8 cellular contexts compared by ENCODE assay signal in the genomic region with DNA sequence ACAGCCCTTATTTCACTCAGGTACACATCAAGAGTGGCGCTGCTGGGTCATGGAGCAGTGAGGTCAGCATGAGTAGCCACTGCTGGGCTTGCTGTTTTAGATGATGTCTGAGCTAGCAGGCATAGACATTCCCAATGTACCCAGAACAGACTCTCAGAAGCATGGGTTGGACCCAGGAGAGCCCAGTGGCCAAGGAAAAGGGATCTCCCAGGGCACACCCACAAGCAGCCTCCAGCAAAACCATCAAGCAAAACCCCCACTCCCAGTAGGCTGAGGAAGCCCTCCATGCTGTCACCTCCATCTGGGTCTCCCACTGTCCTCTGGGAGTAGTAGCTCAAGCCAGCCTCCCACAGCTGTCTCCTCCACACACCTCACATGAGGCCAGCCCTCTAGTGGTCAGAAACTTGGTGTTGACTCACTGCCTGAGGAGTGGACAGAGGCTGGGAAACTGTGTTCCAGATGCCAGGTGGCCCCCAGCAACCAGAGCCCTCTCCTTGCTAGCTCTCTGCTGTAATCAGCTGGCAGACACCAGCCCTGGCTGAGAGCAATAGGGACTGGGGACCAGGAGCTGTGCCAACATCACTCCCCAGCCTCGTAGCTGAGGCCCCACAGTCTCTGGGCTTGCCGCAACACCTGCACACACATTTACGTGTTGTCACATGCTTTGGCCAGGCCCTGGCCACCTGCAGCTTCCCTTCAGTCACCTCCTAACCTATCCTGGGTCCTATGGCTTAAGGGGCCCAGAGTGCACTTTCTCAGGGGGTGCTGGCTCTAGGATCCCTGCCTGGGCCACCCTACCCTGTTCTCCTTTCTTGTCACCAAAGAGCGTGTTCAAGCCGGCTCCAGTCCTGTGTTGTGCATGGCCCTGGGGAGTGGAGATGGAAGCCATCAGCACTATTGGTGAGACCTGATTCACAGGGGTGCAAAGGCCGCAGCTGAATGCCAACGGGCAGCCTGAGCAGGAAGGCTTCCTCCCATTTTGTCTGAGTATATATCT. TPM values are rescaled to one million over a fixed set of nuclear protein-coding genes. Genes with fewer than 3 reads are reported as not detected.
DNase-seq lines count a peak whose midpoint lies in the region; ATAC-seq, FAIRE-seq and TF ChIP-seq lines count a peak whose summit lies in the region.

No MANE protein-coding gene starts in this region.

- no peaks in the 10 kb centered on the region for H3K9me3 Mint-ChIP-seq in CD4-positive, CD25-positive, alpha-beta regulatory T cell

- peaks cover 4% of the 10 kb centered on the region for H3K36me3 Mint-ChIP-seq in CD4-positive, CD25-positive, alpha-beta regulatory T cell

- peaks cover 18 to 77% (median 47%) of the 10 kb centered on the region in 4 donors for H3K4me1 Mint-ChIP-seq in CD4-positive, CD25-positive, alpha-beta regulatory T cell

- peak in 1 of 3 donors; percentile 44 for DNase-seq in CD4-positive, CD25-positive, alpha-beta regulatory T cell
- DNase-seq in H54 (ENCODE audit: insufficient read length, low spot score) (peak; percentile 56), NCI-H748 (lab: John Stamatoyannopoulos, UW; ENCODE audit: unreplicated experiment) (peak; percentile 86), astrocyte of the hippocampus (ENCODE audit: low read depth, low spot score) (peak; percentile 79), inferior parietal cortex (ENCODE audit: extremely low spot score) (peak; percentile 47), spleen (peak; percentile 81)

- H3K27ac Mint-ChIP-seq in CD4-positive, CD25-positive, alpha-beta regulatory T cell = peak overlapping the region; percentile 59 to 98 (median 96)

- peak in 9 of 11 experiments; percentile 29 to 76 (median 61) for TF ChIP-seq CTCF in spleen (IDR thresholded peaks at IDR 0.05 in 8 of 11, conservative IDR thresholded peaks at IDR 0.05 in 3 of 11)

- H3K36me3 ChIP-seq in CD4-positive, CD25-positive, alpha-beta regulatory T cell (ENCODE audit: control insufficient read depth, insufficient read depth, low read length) = peaks cover 6% of the 10 kb centered on the region
- peaks cover 0 to 17% (median 14%) of the 10 kb centered on the region in 6 donors for H3K36me3 ChIP-seq in spleen

- TF ChIP-seq POLR2A in H54 (IDR thresholded peaks at IDR 0.05; ENCODE audit: low read depth, low read length) (no peak), spleen (IDR thresholded peaks at IDR 0.05) (no peak)

- H3K27me3 Mint-ChIP-seq in CD4-positive, CD25-positive, alpha-beta regulatory T cell = no peaks in the 10 kb centered on the region

- H3K4me1 ChIP-seq in CD4-positive, CD25-positive, alpha-beta regulatory T cell (ENCODE audit: control insufficient read depth, insufficient read depth, low read length, poor library complexity, severe bottlenecking) = peaks cover 67% of the 10 kb centered on the region
- H3K4me1 ChIP-seq in spleen = peaks cover 21 to 79% (median 55%) of the 10 kb centered on the region in 6 donors

- no peak for ATAC-seq in CD4-positive, CD25-positive, alpha-beta regulatory T cell (ENCODE audit: low read depth in 2 of 2)
- ATAC-seq in HG03039 (IDR thresholded peaks at IDR 0.05; ENCODE audit: unreplicated experiment) (no peak), GM18870 (IDR thresholded peaks at IDR 0.05; ENCODE audit: unreplicated experiment) (no peak)

- H3K27me3 ChIP-seq in CD4-positive, CD25-positive, alpha-beta regulatory T cell (ENCODE audit: control insufficient read depth, insufficient read depth, low read length) = no peaks in the 10 kb centered on the region
- H3K27me3 ChIP-seq in spleen (replicated peaks in 1 of 7) = no peaks in the 10 kb centered on the region

- H3K4me3 ChIP-seq in CD4-positive, CD25-positive, alpha-beta regulatory T cell (ENCODE audit: low read depth, low read length) = no peak overlapping the region
- no peak overlapping the region for H3K4me3 ChIP-seq in spleen

- intact Hi-C loops in spleen (cut with DNase I; ENCODE audit: low total_unique reads) = loop anchor here (2.0 kb wide), 1 partner anchor 32 kb away; a partner anchor contains a TSS

- peak overlapping the region; percentile 59 to 96 (median 76) for H3K4me3 Mint-ChIP-seq in CD4-positive, CD25-positive, alpha-beta regulatory T cell

- H3K9me3 ChIP-seq in CD4-positive, CD25-positive, alpha-beta regulatory T cell (ENCODE audit: control insufficient read depth in 2 of 2, low read length in 2 of 2) = no peaks in the 10 kb centered on the region
- H3K9me3 ChIP-seq in spleen = no peaks in the 10 kb centered on the region

- H3K27ac ChIP-seq in CD4-positive, CD25-positive, alpha-beta regulatory T cell (ENCODE audit: insufficient read depth, low read length, poor library complexity, severe bottlenecking) = peak overlapping the region; percentile 23
- H3K27ac ChIP-seq in spleen = peak overlapping the region; percentile 58 to 99 (median 98)

- no peak for FAIRE-seq in H54 (lab: Jason Lieb, UNC)

- WGBS in spleen, 5 donors = 73 to 83% (median 74%) methylated on average over 8 of the region's 8 CpGs

RNA-seq across cellular contexts. Expression of a gene that starts 1.9 kb away (rescaled TPM):
- 10.5 TPM for total RNA-seq in CD4-positive, CD25-positive, alpha-beta regulatory T cell
- polyA plus RNA-seq in CD4-positive, CD25-positive, alpha-beta regulatory T cell = 10 to 100 TPM; 18.7 to 22.2 (median 20.4) TPM
- 10 to 100 TPM; 11.1 to 19.0 (median 17.1) TPM for total RNA-seq in spleen
- 1 to 10 TPM; 5.3 to 9.6 (median 5.6) TPM for polyA plus RNA-seq in spleen

RNA-seq across cellular contexts. Expression of a gene that starts 22.3 kb away (rescaled TPM):
- total RNA-seq in CD4-positive, CD25-positive, alpha-beta regulatory T cell = 310 TPM
- polyA plus RNA-seq in CD4-positive, CD25-positive, alpha-beta regulatory T cell = 10 to 100 TPM; 39.7 to 48.4 (median 47.0) TPM
- 10 to 100 TPM; 48.3 to 67.7 (median 55.1) TPM for total RNA-seq in spleen
- polyA plus RNA-seq in spleen = 10 to 100 TPM; 22.8 to 45.8 (median 42.9) TPM

RNA-seq across cellular contexts. Expression of a gene that starts 28.2 kb away (rescaled TPM):
- 26.1 TPM for total RNA-seq in CD4-positive, CD25-positive, alpha-beta regulatory T cell
- polyA plus RNA-seq in CD4-positive, CD25-positive, alpha-beta regulatory T cell = 1 to 10 TPM; 3.5 to 4.7 (median 3.8) TPM
- total RNA-seq in spleen = 10 to 100 TPM; 27.2 to 45.0 (median 41.0) TPM
- 10 to 100 TPM in 1 of 3 donors, 1 to 10 TPM in 2; 4.1 to 18.5 (median 5.2) TPM for polyA plus RNA-seq in spleen

RNA-seq across cellular contexts. Expression of a gene that starts 31.9 kb away (rescaled TPM):
- 38.5 TPM for total RNA-seq in CD4-positive, CD25-positive, alpha-beta regulatory T cell
- polyA plus RNA-seq in CD4-positive, CD25-positive, alpha-beta regulatory T cell = 1 to 10 TPM; 1.2 to 1.9 (median 1.5) TPM
- total RNA-seq in spleen = 10 to 100 TPM; 41.8 to 84.7 (median 57.9) TPM
- polyA plus RNA-seq in spleen = 10 to 100 TPM; 24.8 to 56.9 (median 29.3) TPM

RNA-seq across cellular contexts. Expression of a gene that starts 37.2 kb away (rescaled TPM):
- not detected for total RNA-seq in CD4-positive, CD25-positive, alpha-beta regulatory T cell
- polyA plus RNA-seq in CD4-positive, CD25-positive, alpha-beta regulatory T cell = not detected
- not detected for total RNA-seq in spleen
- polyA plus RNA-seq in spleen = under 1 TPM in 2 of 3 donors, not detected in 1; 0.06 to 0.11 TPM
